ENCODE assay signal across 27 cellular contexts in genomic region chr15:34359416-34359815, GRCh38. TPM values are rescaled to one million over a fixed set of nuclear protein-coding genes. Genes with fewer than 3 reads are reported as not detected.
A peak's percentile ranks its signal among the peaks of the same experiment; 100 is the strongest.
DNase-seq lines count a peak whose midpoint lies in the region; ATAC-seq and TF ChIP-seq lines count a peak whose summit lies in the region.
"Had no signal": no experiment of that assay in that cellular context is flagged by ENCODE, and none has a peak within 500 bp of the region (broad histone marks: within the 10 kb centered on the region; RNA-seq: fewer than 3 reads in every experiment).

No MANE protein-coding gene starts in this region.

- WGBS in endodermal cell (ENCODE audit: insufficient coverage in 1 of 2, insufficient read length in 1 of 2), 2 experiments: 89 to 100% methylated on average over 2 to 3 of the region's 3 CpGs
- WGBS in hepatocyte (ENCODE audit: low lambda C conversion rate, missing lambda C conversion rate): 94% methylated on average over 3 of the region's 3 CpGs

- peaks cover 91% of the 10 kb centered on the region for H3K36me3 Mint-ChIP-seq in activated T-cell treated with anti-CD3 and anti-CD28 coated beads, Interleukin-2, amount 50 U/mL, for 24 hours (ENCODE audit: low read depth)
- peaks cover 23% of the 10 kb centered on the region for H3K36me3 Mint-ChIP-seq in activated T-cell treated with anti-CD3 and anti-CD28 coated beads, Interleukin-2, amount 50 U/mL, for 4 hours (ENCODE audit: insufficient read depth)
- H3K36me3 Mint-ChIP-seq in endodermal cell (ENCODE audit: low read depth): peaks cover 55% of the 10 kb centered on the region

- H3K27me3 Mint-ChIP-seq in activated T-cell treated with anti-CD3 and anti-CD28 coated beads, Interleukin-2, amount 50 U/mL, for 24 hours: no peaks in the 10 kb centered on the region
- H3K27me3 Mint-ChIP-seq in activated T-cell treated with anti-CD3 and anti-CD28 coated beads, Interleukin-2, amount 50 U/mL, for 4 hours (ENCODE audit: low read depth): no peaks in the 10 kb centered on the region
- no peaks in the 10 kb centered on the region for H3K27me3 Mint-ChIP-seq in endodermal cell (ENCODE audit: insufficient read depth)
- H3K27me3 Mint-ChIP-seq: activated naive CD4-positive, alpha-beta T cell treated with anti-CD3 and anti-CD28 coated beads, Interleukin-2, amount 10 ng/mL, durations not matched to agents 7 days and 5 days had no signal

- H3K9me3 ChIP-seq in duodenal mucosa (ENCODE audit: control insufficient read depth in 1 of 2, low read length in 2 of 2) (no peaks in the 10 kb centered on the region), endodermal cell (ENCODE audit: control insufficient read depth, low read length) (no peaks in the 10 kb centered on the region), hepatocyte (ENCODE audit: low read depth) (no peaks in the 10 kb centered on the region)
- H3K9me3 ChIP-seq: esophagus muscularis mucosa, testis had no signal

- no peak overlapping the region for H3K4me2 ChIP-seq in hepatocyte

- H3K4me1 Mint-ChIP-seq in activated T-cell treated with anti-CD3 and anti-CD28 coated beads, Interleukin-2, amount 50 U/mL, for 24 hours (ENCODE audit: low read depth): no peaks in the 10 kb centered on the region
- H3K4me1 Mint-ChIP-seq in activated T-cell treated with anti-CD3 and anti-CD28 coated beads, Interleukin-2, amount 50 U/mL, for 4 hours (ENCODE audit: low read depth): peaks cover 4% of the 10 kb centered on the region
- H3K4me1 Mint-ChIP-seq in endodermal cell: no peaks in the 10 kb centered on the region

- H3K4me3 ChIP-seq in duodenal mucosa (ENCODE audit: low read depth in 1 of 2, low read length in 2 of 2) (no peak overlapping the region), endodermal cell (ENCODE audit: low read length) (no peak overlapping the region), hepatocyte (no peak overlapping the region)
- H3K4me3 ChIP-seq: dorsolateral prefrontal cortex, esophagus muscularis mucosa, testis had no signal

- DNase-seq in activated T-cell treated with anti-CD3 and anti-CD28 coated beads, Interleukin-2, amount 50 U/mL, for 24 hours: no peak
- no peak for DNase-seq in activated T-cell treated with anti-CD3 and anti-CD28 coated beads, Interleukin-2, amount 50 U/mL, for 4 hours
- DNase-seq in myocyte (ENCODE audit: low read depth) (peak; percentile 89), iPS-NIHi7 (ENCODE audit: extremely low spot score) (no peak), endodermal cell (no peak), hepatocyte (ENCODE audit: low spot score) (no peak), left cardiac atrium (no peak)
- DNase-seq: 8988T; activated CD4-positive, CD25-positive, alpha-beta regulatory T cell treated with anti-CD3 and anti-CD28 coated beads, Interleukin-2, amount 50 U/mL, for 72 hours; activated naive CD4-positive, alpha-beta T cell treated with anti-CD3 and anti-CD28 coated beads, Interleukin-2, amount 10 ng/mL, durations not matched to agents 7 days and 5 days; activated T-cell treated with anti-CD3 and anti-CD28 coated beads, Interleukin-2, amount 50 U/mL, for 72 hours; anterior cingulate cortex; central memory CD4-positive, alpha-beta T cell; DMS79; dorsolateral prefrontal cortex; Karpas-422; NCI-H1048; NCI-H1930; NCI-H2227 treated with DMSO at 0.1 percent for 48 hours; nephron progenitor cell; SHP77; testis had no signal

- intact Hi-C loops in left cardiac atrium (cut with DNase I): no loop called here

- H3K36me3 ChIP-seq in duodenal mucosa (ENCODE audit: control insufficient read depth in 1 of 2, insufficient read depth in 2 of 2, low read length in 2 of 2) (peaks cover 27 to 82% of the 10 kb centered on the region in 2 donors), endodermal cell (ENCODE audit: control insufficient read depth, insufficient read depth, low read length) (peaks cover 27% of the 10 kb centered on the region), hepatocyte (replicated peaks; ENCODE audit: insufficient read depth, low read depth) (no peaks in the 10 kb centered on the region)

- no peaks in the 10 kb centered on the region for H4K20me1 ChIP-seq in hepatocyte (ENCODE audit: insufficient read depth, poor library complexity, severe bottlenecking)

- H3K27ac ChIP-seq in duodenal mucosa (ENCODE audit: low read depth, low read length) (peak overlapping the region; percentile 13), endodermal cell (ENCODE audit: low read depth, low read length) (no peak overlapping the region), hepatocyte (no peak overlapping the region)
- H3K27ac ChIP-seq: dorsolateral prefrontal cortex, esophagus muscularis mucosa, testis had no signal

- H3K9me3 Mint-ChIP-seq in activated T-cell treated with anti-CD3 and anti-CD28 coated beads, Interleukin-2, amount 50 U/mL, for 24 hours: no peaks in the 10 kb centered on the region
- no peaks in the 10 kb centered on the region for H3K9me3 Mint-ChIP-seq in activated T-cell treated with anti-CD3 and anti-CD28 coated beads, Interleukin-2, amount 50 U/mL, for 4 hours
- no peaks in the 10 kb centered on the region for H3K9me3 Mint-ChIP-seq in endodermal cell
- H3K9me3 Mint-ChIP-seq: activated naive CD4-positive, alpha-beta T cell treated with anti-CD3 and anti-CD28 coated beads, Interleukin-2, amount 10 ng/mL, durations not matched to agents 7 days and 5 days; activated T-cell treated with anti-CD3 and anti-CD28 coated beads, Interleukin-2, amount 50 U/mL, for 72 hours; nephron progenitor cell had no signal

- TF ChIP-seq CTCF in endodermal cell (conservative IDR thresholded peaks at IDR 0.05) (no peak), hepatocyte (IDR thresholded peaks at IDR 0.05; ENCODE audit: poor library complexity) (no peak)

- H3K9ac ChIP-seq in duodenal mucosa (ENCODE audit: low read depth in 1 of 2, low read length in 2 of 2): no peak overlapping the region
- no peak overlapping the region for H3K9ac ChIP-seq in endodermal cell (ENCODE audit: extremely low read depth, low read length, poor library complexity, severe bottlenecking)

- H3K4me3 Mint-ChIP-seq in activated T-cell treated with anti-CD3 and anti-CD28 coated beads, Interleukin-2, amount 50 U/mL, for 24 hours: no peak overlapping the region
- H3K4me3 Mint-ChIP-seq in activated T-cell treated with anti-CD3 and anti-CD28 coated beads, Interleukin-2, amount 50 U/mL, for 4 hours: no peak overlapping the region
- no peak overlapping the region for H3K4me3 Mint-ChIP-seq in endodermal cell
- H3K4me3 Mint-ChIP-seq: activated naive CD4-positive, alpha-beta T cell treated with anti-CD3 and anti-CD28 coated beads, Interleukin-2, amount 10 ng/mL, durations not matched to agents 7 days and 5 days; activated T-cell treated with anti-CD3 and anti-CD28 coated beads, Interleukin-2, amount 50 U/mL, for 72 hours; nephron progenitor cell had no signal

- H3K27ac Mint-ChIP-seq in activated T-cell treated with anti-CD3 and anti-CD28 coated beads, Interleukin-2, amount 50 U/mL, for 24 hours: peak overlapping the region; percentile 55
- no peak overlapping the region for H3K27ac Mint-ChIP-seq in endodermal cell
- H3K27ac Mint-ChIP-seq: activated naive CD4-positive, alpha-beta T cell treated with anti-CD3 and anti-CD28 coated beads, Interleukin-2, amount 10 ng/mL, durations not matched to agents 7 days and 5 days; activated T-cell treated with anti-CD3 and anti-CD28 coated beads, Interleukin-2, amount 50 U/mL, for 72 hours; nephron progenitor cell had no signal

- H3K9me2 ChIP-seq in hepatocyte (replicated peaks; ENCODE audit: insufficient read depth): no peaks in the 10 kb centered on the region

- peaks cover 42 to 45% of the 10 kb centered on the region in 2 donors for H3K4me1 ChIP-seq in duodenal mucosa (ENCODE audit: control insufficient read depth in 1 of 2, insufficient read depth in 2 of 2, low read length in 2 of 2)
- no peaks in the 10 kb centered on the region for H3K4me1 ChIP-seq in endodermal cell (ENCODE audit: control insufficient read depth, insufficient read depth, low read length)
- H3K4me1 ChIP-seq in hepatocyte (ENCODE audit: insufficient read depth): peaks cover 2% of the 10 kb centered on the region
- H3K4me1 ChIP-seq: esophagus muscularis mucosa, testis had no signal

- peaks cover 4% of the 10 kb centered on the region for H3K79me2 ChIP-seq in hepatocyte

- no peaks in the 10 kb centered on the region for H3K27me3 ChIP-seq in duodenal mucosa (ENCODE audit: control insufficient read depth in 1 of 2, insufficient read depth in 2 of 2, low read length in 2 of 2)
- H3K27me3 ChIP-seq in endodermal cell (ENCODE audit: control insufficient read depth, insufficient read depth, low read length, poor library complexity, severe bottlenecking): no peaks in the 10 kb centered on the region
- H3K27me3 ChIP-seq in hepatocyte: no peaks in the 10 kb centered on the region
- H3K27me3 ChIP-seq: dorsolateral prefrontal cortex, esophagus muscularis mucosa, testis had no signal

- no peak for ATAC-seq in activated T-cell treated with anti-CD3 and anti-CD28 coated beads, Interleukin-2, amount 50 U/mL, for 4 hours
- ATAC-seq in left cardiac atrium: no peak
- ATAC-seq: activated T-cell treated with anti-CD3 and anti-CD28 coated beads, Interleukin-2, amount 50 U/mL, for 72 hours had no signal

- H2AFZ ChIP-seq in hepatocyte: no peak overlapping the region

RNA-seq across cellular contexts. Expression of gene LPCAT4, which starts 7.6 kb away (rescaled TPM):
- total RNA-seq in activated T-cell treated with anti-CD3 and anti-CD28 coated beads, Interleukin-2, amount 50 U/mL, for 4 hours: 10 to 100 TPM; 28.7 to 38.8 (median 31.1) TPM
- total RNA-seq in myocyte (63.0 and 70.3 TPM in 2 replicates), endodermal cell (10 to 100 TPM; 64.7 to 65.6 TPM), hepatocyte (9.1 and 13.5 TPM in 2 replicates), left cardiac atrium (10 to 100 TPM; 31.3 to 43.7 TPM)
- polyA plus RNA-seq in myocyte (2012): 49.6 TPM
- polyA plus RNA-seq in endodermal cell (2013, experiment 1 of 2): 67.5 TPM
- 57.5 TPM for polyA plus RNA-seq in endodermal cell (2013, experiment 2 of 2)
- 22.1 and 35.7 TPM in 2 replicates for polyA plus RNA-seq in hepatocyte

RNA-seq across cellular contexts. Expression of gene NUTM1, which starts 16.3 kb away (rescaled TPM):
- not detected for total RNA-seq in activated T-cell treated with anti-CD3 and anti-CD28 coated beads, Interleukin-2, amount 50 U/mL, for 4 hours
- not detected in 2 replicates for total RNA-seq in myocyte
- polyA plus RNA-seq in myocyte (2012): 0.01 TPM
- total RNA-seq in endodermal cell: under 1 TPM in 1 of 2 donors, not detected in 1; 0.09 TPM
- polyA plus RNA-seq in endodermal cell (2013, experiment 1 of 2): not detected
- polyA plus RNA-seq in endodermal cell (2013, experiment 2 of 2): not detected
- total RNA-seq in hepatocyte: not detected in 2 replicates
- not detected in 2 replicates for polyA plus RNA-seq in hepatocyte
- not detected for total RNA-seq in left cardiac atrium
- total RNA-seq: activated CD8-positive, alpha-beta memory T cell treated with anti-CD3 and anti-CD28 coated beads for 36 hours; activated T-cell treated with anti-CD3 and anti-CD28 coated beads, Interleukin-2, amount 50 U/mL, for 72 hours; dorsolateral prefrontal cortex; esophagus muscularis mucosa; posterior vena cava had no signal
- polyA plus RNA-seq: BJ had no signal

RNA-seq across cellular contexts. Expression of gene NOP10, which starts 16.5 kb away (rescaled TPM):
- total RNA-seq in activated T-cell treated with anti-CD3 and anti-CD28 coated beads, Interleukin-2, amount 50 U/mL, for 4 hours: 100 to 1,000 TPM; 295 to 327 (median 327) TPM
- total RNA-seq in myocyte (142 and 208 TPM in 2 replicates), endodermal cell (100 to 1,000 TPM; 193 to 207 TPM), hepatocyte (284 and 308 TPM in 2 replicates), left cardiac atrium (100 to 1,000 TPM; 109 to 117 TPM)
- 359 TPM for polyA plus RNA-seq in myocyte (2012)
- 197 TPM for polyA plus RNA-seq in endodermal cell (2013, experiment 1 of 2)
- polyA plus RNA-seq in endodermal cell (2013, experiment 2 of 2): 189 TPM
- 324 and 378 TPM in 2 replicates for polyA plus RNA-seq in hepatocyte

RNA-seq across cellular contexts. Expression of gene SLC12A6, which starts 21.8 kb away (rescaled TPM):
- total RNA-seq in activated T-cell treated with anti-CD3 and anti-CD28 coated beads, Interleukin-2, amount 50 U/mL, for 4 hours: 10 to 100 TPM; 15.3 to 23.5 (median 22.8) TPM
- total RNA-seq in myocyte (17.9 and 18.3 TPM in 2 replicates), endodermal cell (10 to 100 TPM; 18.2 to 23.3 TPM), hepatocyte (12.2 and 13.1 TPM in 2 replicates), left cardiac atrium (10 to 100 TPM; 16.0 to 19.6 TPM)
- 12.9 TPM for polyA plus RNA-seq in myocyte (2012)
- polyA plus RNA-seq in endodermal cell (2013, experiment 1 of 2): 13.9 TPM
- 12.9 TPM for polyA plus RNA-seq in endodermal cell (2013, experiment 2 of 2)
- 5.9 and 7.4 TPM in 2 replicates for polyA plus RNA-seq in hepatocyte
